ENCODE assay signal across 22 cellular contexts in genomic region chr10:3396116-3396515, GRCh38.
DNase-seq lines count a peak whose midpoint lies in the region; ATAC-seq and TF ChIP-seq lines count a peak whose summit lies in the region.
"Had no signal": no experiment of that assay in that cellular context is flagged by ENCODE, and none has a peak within 500 bp of the region (broad histone marks: within the 10 kb centered on the region; RNA-seq: fewer than 3 reads in every experiment).

No MANE protein-coding gene starts in this region.

- no peak for TF ChIP-seq RAD21 in SK-N-SH (IDR thresholded peaks at IDR 0.05; ENCODE audit: low read length)

- intact Hi-C loops in transverse colon (cut with DNase I; ENCODE audit: low total_unique reads): no loop called here

- no peaks in the 10 kb centered on the region for H4K20me1 ChIP-seq in SK-N-SH (ENCODE audit: insufficient read depth)

- no peaks in the 10 kb centered on the region for H3K9me2 ChIP-seq in SK-N-SH

- no peak overlapping the region for H2BK120ac ChIP-seq in neuronal stem cell (ENCODE audit: low read depth, low read length)

- H3K4me3 ChIP-seq in SK-N-SH (ENCODE audit: low read depth in 2 of 2, low read length in 1 of 2) (no peak overlapping the region), endocrine pancreas (ENCODE audit: control insufficient read depth, insufficient read depth, low read length) (no peak overlapping the region), neuronal stem cell (ENCODE audit: low read length in 2 of 2) (no peak overlapping the region), transverse colon (no peak overlapping the region)
- H3K4me3 ChIP-seq: GM12878, GM23248, Peyer's patch had no signal

- H3F3A ChIP-seq in SK-N-SH (replicated peaks; ENCODE audit: insufficient read depth): peaks cover 2% of the 10 kb centered on the region

- H4K91ac ChIP-seq in neuronal stem cell (ENCODE audit: low read depth, low read length, poor library complexity): no peak overlapping the region

- no peak overlapping the region for H4K8ac ChIP-seq in neuronal stem cell (ENCODE audit: low read depth, low read length)

- peak overlapping the region in 1 of 2 experiments; percentile 95; a peak in 2 of 4 replicates for H3K27ac ChIP-seq in SK-N-SH (ENCODE audit: low read depth in 2 of 2, low read length in 1 of 2)
- H3K27ac ChIP-seq in neuronal stem cell (replicated peaks; ENCODE audit: low read length): no peak overlapping the region
- peak overlapping the region in 3 of 4 donors; percentile 26 to 54 (median 26) for H3K27ac ChIP-seq in transverse colon
- H3K27ac ChIP-seq: GM23248, Peyer's patch had no signal

- no peak overlapping the region for H2BK15ac ChIP-seq in neuronal stem cell (ENCODE audit: low read length)

- H3K18ac ChIP-seq in neuronal stem cell (ENCODE audit: low read length): peak overlapping the region; percentile 48

- H2AK5ac ChIP-seq in neuronal stem cell (ENCODE audit: low read depth, low read length): no peak overlapping the region

- CTCF ChIA-PET in SK-N-SH (lab: Yijun Ruan, JAX): interaction anchor here (0.8 to 2.4 kb wide), 3 partner anchors 9 to 203 kb away, joined by 3 to 10 read pairs (median 3); no protein-coding TSS in a partner anchor

- in situ Hi-C loops in transverse colon (cut with MboI; ENCODE audit: low pct_ligation_motif_present in 1 of 4, low pct_unique_long_range_greater_than_20kb in 1 of 4, low sequenced_read_pairs in 3 of 4): no loop called here

- TF ChIP-seq EP300 in SK-N-SH (IDR thresholded peaks at IDR 0.05; ENCODE audit: borderline replicate concordance in 1 of 2, low read depth in 1 of 2, low read length in 1 of 2): no peak
- no peak for TF ChIP-seq EP300 in transverse colon (IDR thresholded peaks at IDR 0.05; ENCODE audit: low read depth)

- no peak for ATAC-seq in SK-N-SH treated with all-trans-retinoic acid at 6 μM for 48 hours
- ATAC-seq: GM12878, HepG2 had no signal

- no peak overlapping the region for H3K23ac ChIP-seq in neuronal stem cell (ENCODE audit: low read depth, low read length, poor library complexity)

- WGBS in SK-N-SH (ENCODE audit: low lambda C conversion rate): 84% methylated on average over 10 of the region's 10 CpGs
- WGBS in neuronal stem cell (ENCODE audit: extremely low coverage in 2 of 2, insufficient read length in 2 of 2, insufficient replicate concordance in 1 of 2), 2 donors: no CpG with 5 or more reads among the region's 10 CpGs
- 43 to 87% methylated on average over 1 to 10 of the region's 10 CpGs for WGBS in transverse colon (ENCODE audit: low coverage in 1 of 2), 2 donors

- TF ChIP-seq POLR2A in transverse colon (IDR thresholded peaks at IDR 0.05): no peak

- H3K9ac ChIP-seq in SK-N-SH: no peak overlapping the region
- peak overlapping the region; percentile 16 for H3K9ac ChIP-seq in endocrine pancreas (ENCODE audit: control insufficient read depth, insufficient read depth, low read length)
- H3K9ac ChIP-seq in neuronal stem cell (ENCODE audit: low read depth, low read length, poor library complexity): no peak overlapping the region
- H3K9ac ChIP-seq: GM23248 had no signal

- H3K79me2 ChIP-seq in SK-N-SH (ENCODE audit: insufficient read depth): no peaks in the 10 kb centered on the region

- no peaks in the 10 kb centered on the region for H3K79me1 ChIP-seq in neuronal stem cell (ENCODE audit: low read depth, low read length)

- no peak overlapping the region for H2AFZ ChIP-seq in SK-N-SH (ENCODE audit: low read depth)
- H2AFZ ChIP-seq in neuronal stem cell (ENCODE audit: low read length): no peak overlapping the region
- H2AFZ ChIP-seq: GM23248 had no signal

- no peak overlapping the region for H3K14ac ChIP-seq in neuronal stem cell (ENCODE audit: low read length)

- POLR2A ChIA-PET in SK-N-SH (lab: Yijun Ruan, JAX): interaction anchor here (3.2 kb wide), 1 partner anchor 388 kb away, joined by 24 read pairs; the partner anchor contains the start of gene KLF6

- H3K4ac ChIP-seq in neuronal stem cell (ENCODE audit: low read length): no peak overlapping the region

- H3K27me3 ChIP-seq in SK-N-SH (ENCODE audit: insufficient read depth) (no peaks in the 10 kb centered on the region), endocrine pancreas (ENCODE audit: control insufficient read depth, insufficient read depth, low read length) (no peaks in the 10 kb centered on the region), neuronal stem cell (ENCODE audit: control insufficient read depth in 3 of 3, insufficient read depth in 3 of 3, low read depth in 1 of 3, low read length in 3 of 3) (no peaks in the 10 kb centered on the region), transverse colon (no peaks in the 10 kb centered on the region)
- H3K27me3 ChIP-seq: BE2C, Peyer's patch had no signal

- TF ChIP-seq CTCF in SK-N-SH (IDR thresholded peaks at IDR 0.05): no peak
- TF ChIP-seq CTCF in transverse colon (IDR thresholded peaks at IDR 0.05): no peak

- H3K4me2 ChIP-seq in SK-N-SH (no peak overlapping the region), neuronal stem cell (ENCODE audit: insufficient read depth, low read length, poor library complexity, severe bottlenecking) (no peak overlapping the region)

- no peak overlapping the region for H2BK12ac ChIP-seq in neuronal stem cell (ENCODE audit: low read length)

- H3K9me3 ChIP-seq in SK-N-SH (no peaks in the 10 kb centered on the region), endocrine pancreas (ENCODE audit: control insufficient read depth, low read length) (no peaks in the 10 kb centered on the region), neuronal stem cell (replicated peaks in 1 of 2; ENCODE audit: control insufficient read depth in 2 of 2, insufficient read depth in 1 of 2, low read depth in 1 of 2, low read length in 2 of 2) (peaks cover 0 to 6% of the 10 kb centered on the region in 2 donors), transverse colon (no peaks in the 10 kb centered on the region)
- H3K9me3 ChIP-seq: BE2C, Peyer's patch had no signal

- DNase-seq in SK-N-SH (peak; percentile 39), neuronal stem cell (ENCODE audit: low spot score) (no peak), transverse colon (no peak), NCI-H1694 (lab: John Stamatoyannopoulos, UW) (no peak), NCI-H446 (lab: John Stamatoyannopoulos, UW) (no peak), activated gamma-delta T cell (lab: John Stamatoyannopoulos, UW) (no peak)
- DNase-seq: CD4-positive, alpha-beta T cell; DMS 273 treated with DMSO at 0.1 percent for 48 hours; DND-41; GM23248; H9; HFFc6; KBM-7; MM.1S; NCI-H187; NCI-H510A; Peyer's patch had no signal

- no peaks in the 10 kb centered on the region for H3K36me3 ChIP-seq in SK-N-SH (replicated peaks in 1 of 2; ENCODE audit: control insufficient read depth in 1 of 2, insufficient read depth in 2 of 2, low read length in 1 of 2)
- no peaks in the 10 kb centered on the region for H3K36me3 ChIP-seq in endocrine pancreas (ENCODE audit: control insufficient read depth, insufficient read depth, low read length)
- H3K36me3 ChIP-seq in neuronal stem cell (replicated peaks in 1 of 2; ENCODE audit: control insufficient read depth in 2 of 2, insufficient read depth in 2 of 2, low read length in 2 of 2): no peaks in the 10 kb centered on the region
- no peaks in the 10 kb centered on the region for H3K36me3 ChIP-seq in transverse colon
- H3K36me3 ChIP-seq: BE2C, Peyer's patch had no signal

- no peak overlapping the region for H2BK5ac ChIP-seq in neuronal stem cell (ENCODE audit: low read length)

- H3K4me1 ChIP-seq in SK-N-SH (ENCODE audit: control insufficient read depth in 1 of 2, insufficient read depth in 2 of 2, low read depth in 1 of 2, low read length in 1 of 2) (peaks cover 11 to 65% of the 10 kb centered on the region in 2 experiments; a peak in 3 of 4 replicates), endocrine pancreas (ENCODE audit: control insufficient read depth, insufficient read depth, low read length) (no peaks in the 10 kb centered on the region), neuronal stem cell (ENCODE audit: control insufficient read depth in 2 of 2, insufficient read depth in 1 of 2, low read depth in 1 of 2, low read length in 2 of 2) (peaks cover 9 to 11% of the 10 kb centered on the region in 2 donors), transverse colon (peaks cover 0 to 5% (median 0%) of the 10 kb centered on the region in 4 donors)
- H3K4me1 ChIP-seq: Peyer's patch had no signal

TF ChIP-seq in SK-N-SH, 30 proteins besides CTCF, POLR2A, EP300 and RAD21 (continues in another document):
- TF ChIP-seq ZBTB33 (IDR thresholded peaks at IDR 0.05; ENCODE audit: borderline replicate concordance, low read depth): no peak
- no peak for TF ChIP-seq CHD2 (IDR thresholded peaks at IDR 0.05; ENCODE audit: low read length, partially characterized antibody)

TF ChIP-seq in SK-N-SH treated with all-trans-retinoic acid at 6 μM for 48 hours, 23 proteins besides CTCF, POLR2A, EP300 and RAD21:
- TF ChIP-seq PPARA (CRISPR knock-in tag; IDR thresholded peaks at IDR 0.05; ENCODE audit: borderline replicate concordance) (no peak), PATZ1 (CRISPR knock-in tag; IDR thresholded peaks at IDR 0.05; ENCODE audit: borderline replicate concordance) (no peak), ZNF8 (CRISPR knock-in tag; IDR thresholded peaks at IDR 0.05) (no peak), ZNF70 (CRISPR knock-in tag; IDR thresholded peaks at IDR 0.05) (no peak), TCF4 (CRISPR knock-in tag; IDR thresholded peaks at IDR 0.05; ENCODE audit: borderline replicate concordance) (no peak), OSR1 (CRISPR knock-in tag; IDR thresholded peaks at IDR 0.05) (no peak)
